9 cellular contexts compared by ENCODE assay signal in genomic region chr2:74333175-74333574, GRCh38. TPM values are rescaled to one million over a fixed set of nuclear protein-coding genes. Genes with fewer than 3 reads are reported as not detected.
A peak's percentile ranks its signal among the peaks of the same experiment; 100 is the strongest.
DNase-seq lines count a peak whose midpoint lies in the region; ATAC-seq, FAIRE-seq and TF ChIP-seq lines count a peak whose summit lies in the region.
"Had no signal": no experiment of that assay in that cellular context is flagged by ENCODE, and none has a peak within 500 bp of the region (broad histone marks: within the 10 kb centered on the region; RNA-seq: fewer than 3 reads in every experiment).

No MANE protein-coding gene starts in this region.

- H3K4me2 ChIP-seq in astrocyte (ENCODE audit: low read length) (no peak overlapping the region), mesenchymal stem cell (ENCODE audit: low read length, poor library complexity, severe bottlenecking) (no peak overlapping the region)

- intact Hi-C loops in Right ventricle myocardium superior (cut with DNase I) (loop anchor here (10.0 kb wide), 1 partner anchor 508 kb away; the partner anchor contains the start of gene STAMBP), left cardiac atrium (cut with DNase I) (loop anchor here in 1 of 2 donors (10.0 kb wide), 1 partner anchor 68 kb away; no protein-coding TSS in a partner anchor)

- H2BK15ac ChIP-seq in mesenchymal stem cell (ENCODE audit: low read depth, poor library complexity, severe bottlenecking): no peak overlapping the region

- peak; percentile 32 for TF ChIP-seq CTCF in astrocyte (IDR thresholded peaks at IDR 0.05; ENCODE audit: insufficient read depth, low read depth, low read length)

- no peaks in the 10 kb centered on the region for H3K9me3 Mint-ChIP-seq in astrocyte (ENCODE audit: unreplicated experiment)

- H4K8ac ChIP-seq in mesenchymal stem cell (ENCODE audit: low read length): no peak overlapping the region

- H2BK120ac ChIP-seq in mesenchymal stem cell (ENCODE audit: low read depth, low read length): no peak overlapping the region

- H3K27ac ChIP-seq in astrocyte (ENCODE audit: low read depth, low read length) (no peak overlapping the region), mesenchymal stem cell (ENCODE audit: low read length, poor library complexity, severe bottlenecking) (no peak overlapping the region)

- H3K4me3 ChIP-seq in astrocyte (ENCODE audit: insufficient read depth, low read depth, low read length) (no peak overlapping the region), mesenchymal stem cell (ENCODE audit: insufficient read depth in 1 of 2, low read depth in 1 of 2, low read length in 2 of 2) (no peak overlapping the region)

- H3K9ac ChIP-seq in astrocyte (ENCODE audit: low read length): no peak overlapping the region
- H3K9ac ChIP-seq in mesenchymal stem cell (ENCODE audit: low read length): no peak overlapping the region

- H3K4me1 ChIP-seq in astrocyte (ENCODE audit: insufficient read depth, low read length): no peaks in the 10 kb centered on the region
- H3K4me1 ChIP-seq in mesenchymal stem cell (ENCODE audit: control insufficient read depth, insufficient read depth, low read depth, low read length): no peaks in the 10 kb centered on the region

- no peak overlapping the region for H3K14ac ChIP-seq in mesenchymal stem cell (ENCODE audit: low read length in 2 of 2)

- H3K79me2 ChIP-seq in astrocyte (ENCODE audit: insufficient read depth, low read length): no peaks in the 10 kb centered on the region

- no peak overlapping the region for H3K4me3 Mint-ChIP-seq in astrocyte (ENCODE audit: unreplicated experiment)
- H3K4me3 Mint-ChIP-seq: activated naive CD8-positive, alpha-beta T cell had no signal

- no peak overlapping the region for H3K4ac ChIP-seq in mesenchymal stem cell (ENCODE audit: low read depth in 1 of 2, low read length in 2 of 2)

- no peak overlapping the region for H3K18ac ChIP-seq in mesenchymal stem cell (ENCODE audit: low read depth in 1 of 2, low read length in 2 of 2)

- H3K9me3 ChIP-seq in astrocyte (ENCODE audit: insufficient read depth, low read depth, low read length) (no peaks in the 10 kb centered on the region), mesenchymal stem cell (ENCODE audit: control insufficient read depth, low read length) (no peaks in the 10 kb centered on the region)

- H2BK12ac ChIP-seq in mesenchymal stem cell (ENCODE audit: low read length in 2 of 2): no peak overlapping the region

- no peak for FAIRE-seq in astrocyte (lab: Jason Lieb, UNC)

- H4K91ac ChIP-seq in mesenchymal stem cell (ENCODE audit: low read length): no peak overlapping the region

- H3K27me3 ChIP-seq in astrocyte (ENCODE audit: insufficient read depth, low read length): no peaks in the 10 kb centered on the region
- H3K27me3 ChIP-seq in mesenchymal stem cell (ENCODE audit: control insufficient read depth in 1 of 2, insufficient read depth in 1 of 2, low read length in 2 of 2): no peaks in the 10 kb centered on the region

- WGBS in mesenchymal stem cell: 46% methylated on average over 2 of the region's 3 CpGs

- no peak overlapping the region for H3K23ac ChIP-seq in mesenchymal stem cell (ENCODE audit: low read length in 2 of 2)

- no peaks in the 10 kb centered on the region for H3K79me1 ChIP-seq in mesenchymal stem cell (replicated peaks; ENCODE audit: low read length, poor library complexity, severe bottlenecking)

- DNase-seq in Right ventricle myocardium superior (no peak), left cardiac atrium (no peak), NCI-H128 (lab: John Stamatoyannopoulos, UW; ENCODE audit: unreplicated experiment) (peak; percentile 12), astrocyte (ENCODE audit: low read depth) (no peak), mesenchymal stem cell (peak; percentile 45)

- no peak overlapping the region for H2BK5ac ChIP-seq in mesenchymal stem cell (ENCODE audit: low read depth, low read length, poor library complexity, severe bottlenecking)

- no peaks in the 10 kb centered on the region for H3K4me1 Mint-ChIP-seq in astrocyte (ENCODE audit: low read depth, unreplicated experiment)

- H3K27me3 Mint-ChIP-seq in astrocyte (ENCODE audit: low read depth, unreplicated experiment): peaks cover 12% of the 10 kb centered on the region
- H3K27me3 Mint-ChIP-seq: activated naive CD8-positive, alpha-beta T cell had no signal

- H2AFZ ChIP-seq in astrocyte (ENCODE audit: low read depth, low read length) (no peak overlapping the region), mesenchymal stem cell (ENCODE audit: low read depth, low read length) (no peak overlapping the region)

- H3K36me3 Mint-ChIP-seq in astrocyte (ENCODE audit: low read depth, unreplicated experiment): no peaks in the 10 kb centered on the region

- H3K36me3 ChIP-seq in astrocyte (ENCODE audit: insufficient read depth, low read length): no peaks in the 10 kb centered on the region
- H3K36me3 ChIP-seq in mesenchymal stem cell (ENCODE audit: control insufficient read depth in 1 of 2, insufficient read depth in 2 of 2, low read depth in 1 of 2, low read length in 2 of 2): peaks cover 0 to 27% of the 10 kb centered on the region in 2 experiments

- no peak overlapping the region for H2AK5ac ChIP-seq in mesenchymal stem cell (ENCODE audit: low read length, severe bottlenecking)

- H3K27ac Mint-ChIP-seq in astrocyte (ENCODE audit: unreplicated experiment): no peak overlapping the region
- H3K27ac Mint-ChIP-seq: activated naive CD8-positive, alpha-beta T cell had no signal

- peak; percentile 57 for ATAC-seq in Right ventricle myocardium superior (ENCODE audit: poor library complexity)
- no peak for ATAC-seq in left cardiac atrium
- no peak for ATAC-seq in HG03439 (IDR thresholded peaks at IDR 0.05; ENCODE audit: unreplicated experiment)
- ATAC-seq in GM21515 (IDR thresholded peaks at IDR 0.05; ENCODE audit: unreplicated experiment): no peak
- no peak for ATAC-seq in GM19395 (IDR thresholded peaks at IDR 0.05; ENCODE audit: unreplicated experiment)

- no peaks in the 10 kb centered on the region for H4K20me1 ChIP-seq in astrocyte (ENCODE audit: insufficient read depth, low read length)

RNA-seq across cellular contexts. Expression of gene SLC4A5, which starts 10.0 kb away (rescaled TPM):
- 1.3 TPM for total RNA-seq in Right ventricle myocardium superior
- 1 to 10 TPM; 1.2 to 1.7 TPM for total RNA-seq in left cardiac atrium
- total RNA-seq in astrocyte: 0.36 and 0.41 TPM in 2 replicates
- polyA plus RNA-seq in mesenchymal stem cell (2013, experiment 1 of 2): 0.15 TPM
- 0.10 TPM for polyA plus RNA-seq in mesenchymal stem cell (2013, experiment 2 of 2)

RNA-seq across cellular contexts. Expression of gene DCTN1, which starts 46.9 kb away (rescaled TPM):
- total RNA-seq in Right ventricle myocardium superior (149 TPM), left cardiac atrium (100 to 1,000 TPM; 106 to 118 TPM), astrocyte (206 and 215 TPM in 2 replicates)
- polyA plus RNA-seq in mesenchymal stem cell (2013, experiment 1 of 2): 188 TPM
- 195 TPM for polyA plus RNA-seq in mesenchymal stem cell (2013, experiment 2 of 2)

Comparison
In these comparisons a context has a peak if more than half of its experiments do, and no peak if none do; other contexts are left out.
1. DNase-seq: peak in NCI-H128 (single experiment) and mesenchymal stem cell (single experiment); none in Right ventricle myocardium superior (single experiment), left cardiac atrium (single experiment) and astrocyte (single experiment).